ENCODE assay signal across 13 cellular contexts in genomic region chr5:91271999-91272398, GRCh38.
A peak's percentile ranks its signal among the peaks of the same experiment; 100 is the strongest.
DNase-seq lines count a peak whose midpoint lies in the region; ATAC-seq and TF ChIP-seq lines count a peak whose summit lies in the region.
"Had no signal": no experiment of that assay in that cellular context is flagged by ENCODE, and none has a peak within 500 bp of the region (broad histone marks: within the 10 kb centered on the region; RNA-seq: fewer than 3 reads in every experiment).

No MANE protein-coding gene starts in this region.

- no peaks in the 10 kb centered on the region for H3K4me1 ChIP-seq in prostate gland (replicated peaks)

- TF ChIP-seq POLR2A in prostate gland (IDR thresholded peaks at IDR 0.05): no peak

- H3K9me3 ChIP-seq in prostate gland (no peaks in the 10 kb centered on the region), MG63 (no peaks in the 10 kb centered on the region)
- H3K9me3 ChIP-seq: BLaER1 treated with 17β-estradiol and CSF1 and Interleukin-3, amounts not matched to agents 10 nM and 100 nM; esophagus muscularis mucosa; SJCRH30 had no signal

- TF ChIP-seq CTCF in prostate gland (IDR thresholded peaks at IDR 0.05): no peak

- H3K4me3 ChIP-seq in prostate gland: no peak overlapping the region
- H3K4me3 ChIP-seq in MG63: no peak overlapping the region
- H3K4me3 ChIP-seq: BLaER1 treated with 17β-estradiol and CSF1 and Interleukin-3, amounts not matched to agents 10 nM and 100 nM; esophagus muscularis mucosa; SJCRH30 had no signal

- H3K36me3 ChIP-seq in prostate gland (no peaks in the 10 kb centered on the region), MG63 (no peaks in the 10 kb centered on the region)
- H3K36me3 ChIP-seq: BLaER1 treated with 17β-estradiol and CSF1 and Interleukin-3, amounts not matched to agents 10 nM and 100 nM; esophagus muscularis mucosa; SJCRH30 had no signal

- H3K27me3 ChIP-seq in prostate gland (replicated peaks; ENCODE audit: insufficient read depth) (no peaks in the 10 kb centered on the region), MG63 (no peaks in the 10 kb centered on the region)
- H3K27me3 ChIP-seq: BLaER1 treated with 17β-estradiol and CSF1 and Interleukin-3, amounts not matched to agents 10 nM and 100 nM; esophagus muscularis mucosa; SJCRH30 had no signal

- DNase-seq in NAMALWA (ENCODE audit: low spot score) (peak; percentile 7), GM19240 (ENCODE audit: insufficient read length, low spot score) (no peak), SHP77 (lab: John Stamatoyannopoulos, UW) (no peak), prostate gland (ENCODE audit: low spot score) (no peak), MG63 (no peak)
- DNase-seq: HFFc6, SJCRH30 had no signal

- H3K27ac ChIP-seq in prostate gland: no peak overlapping the region
- H3K27ac ChIP-seq: esophagus muscularis mucosa, SJCRH30 had no signal

- intact Hi-C loops in prostate gland (cut with DNase I): no loop called here

- ATAC-seq in GM18861 (IDR thresholded peaks at IDR 0.05; ENCODE audit: unreplicated experiment) (peak; percentile 48), GM21528 (IDR thresholded peaks at IDR 0.05; ENCODE audit: low FRiP score, unreplicated experiment) (peak; percentile 62), HG03064 (IDR thresholded peaks at IDR 0.05; ENCODE audit: low read depth, unreplicated experiment) (peak; percentile 54)
- ATAC-seq: sciatic nerve had no signal
